Comparison of ENCODE assay signal across 8 cellular contexts in the genomic region with DNA sequence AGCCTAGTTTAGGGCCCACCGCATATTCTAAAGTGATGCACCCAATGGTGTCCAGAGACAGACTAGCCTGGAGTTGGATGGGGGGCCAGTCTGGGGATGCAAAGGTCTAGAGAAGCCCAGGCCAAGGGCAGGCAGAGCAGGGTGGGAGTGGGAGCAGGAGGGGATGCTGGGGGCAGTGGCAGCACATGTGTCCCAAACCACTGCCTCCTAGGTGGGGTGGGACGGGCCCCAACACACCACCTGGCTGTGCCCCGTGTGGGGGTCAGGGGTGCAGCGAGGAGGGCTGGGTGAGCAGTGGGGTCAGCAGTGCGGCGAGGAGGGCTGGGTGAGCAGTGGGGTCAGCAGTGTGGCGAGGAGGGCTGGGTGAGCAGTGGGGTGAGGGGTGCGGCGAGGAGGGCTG.
DNase-seq lines count a peak whose midpoint lies in the region; ATAC-seq and TF ChIP-seq lines count a peak whose summit lies in the region.
"Not testable (repeated sequence)": the region's sequence is repeated elsewhere in the genome, so short reads cannot be mapped to it uniquely, and the experiment has no call there.

No MANE protein-coding gene starts in this region.

- POLR2A ChIA-PET in activated CD4-positive, alpha-beta memory T cell treated with anti-CD3 and anti-CD28 coated beads, Interleukin-2, amount 10 ng/mL, durations not matched to agents 7 days and 5 days (lab: Charles Lee) = not testable (repeated sequence)

- H3K9me3 ChIP-seq in DND-41 (ENCODE audit: insufficient read depth, low read length, severe bottlenecking); RWPE2 (ENCODE audit: severe bottlenecking): not testable (repeated sequence)

- not testable (repeated sequence) for H3K27ac ChIP-seq in DND-41 (ENCODE audit: low read length); RWPE2 (ENCODE audit: poor library complexity, severe bottlenecking)

- H3K4me3 ChIP-seq in DND-41 (ENCODE audit: low read depth in 1 of 2, low read length in 2 of 2); RWPE2 (ENCODE audit: severe bottlenecking): not testable (repeated sequence)

- not testable (repeated sequence) for ATAC-seq in DND-41 (ENCODE audit: insufficient read depth, low read depth); RWPE2 (ENCODE audit: low read depth); Right ventricle myocardium superior (ENCODE audit: poor library complexity); natural killer cell

- intact Hi-C loops in Right ventricle myocardium superior (cut with DNase I); natural killer cell (cut with micrococcal nuclease); posterior vena cava (cut with DNase I): not testable (repeated sequence)

- H3K36me3 ChIP-seq in DND-41 (ENCODE audit: insufficient read depth, low read length); RWPE2 (ENCODE audit: low read depth): not testable (repeated sequence)

- CTCF ChIA-PET in activated CD4-positive, alpha-beta memory T cell treated with anti-CD3 and anti-CD28 coated beads, Interleukin-2, amount 10 ng/mL, durations not matched to agents 7 days and 5 days (lab: Charles Lee) = not testable (repeated sequence)

- H3K9ac ChIP-seq in DND-41 (ENCODE audit: low read depth, low read length) = not testable (repeated sequence)

- not testable (repeated sequence) for H3K4me2 ChIP-seq in DND-41 (ENCODE audit: insufficient read depth, low read length)

- H3K36me3 Mint-ChIP-seq in activated CD4-positive, alpha-beta memory T cell treated with anti-CD3 and anti-CD28 coated beads, Interleukin-2, amount 10 ng/mL, durations not matched to agents 7 days and 5 days (ENCODE audit: low read depth); natural killer cell: not testable (repeated sequence)

- H3K4me1 ChIP-seq in DND-41 (ENCODE audit: insufficient read depth, low read length); RWPE2 (ENCODE audit: insufficient read depth, poor library complexity, severe bottlenecking): not testable (repeated sequence)

- H3K27ac Mint-ChIP-seq in activated CD4-positive, alpha-beta memory T cell treated with anti-CD3 and anti-CD28 coated beads, Interleukin-2, amount 10 ng/mL, durations not matched to agents 7 days and 5 days; natural killer cell: not testable (repeated sequence)

- H3K9me3 Mint-ChIP-seq in activated CD4-positive, alpha-beta memory T cell treated with anti-CD3 and anti-CD28 coated beads, Interleukin-2, amount 10 ng/mL, durations not matched to agents 7 days and 5 days; natural killer cell: not testable (repeated sequence)

- H3K4me1 Mint-ChIP-seq in activated CD4-positive, alpha-beta memory T cell treated with anti-CD3 and anti-CD28 coated beads, Interleukin-2, amount 10 ng/mL, durations not matched to agents 7 days and 5 days; natural killer cell: not testable (repeated sequence)

- not testable (repeated sequence) for H3K79me2 ChIP-seq in DND-41 (ENCODE audit: insufficient read depth, low read length)

- H3K27me3 ChIP-seq in DND-41 (ENCODE audit: insufficient read depth, low read length, poor library complexity); RWPE2 (ENCODE audit: insufficient read depth, poor library complexity, severe bottlenecking): not testable (repeated sequence)

- H3K27me3 Mint-ChIP-seq in activated CD4-positive, alpha-beta memory T cell treated with anti-CD3 and anti-CD28 coated beads, Interleukin-2, amount 10 ng/mL, durations not matched to agents 7 days and 5 days = peaks cover 26% of the 10 kb centered on the region
- not testable (repeated sequence) for H3K27me3 Mint-ChIP-seq in natural killer cell (ENCODE audit: low read depth in 2 of 2)

- H2AFZ ChIP-seq in DND-41 (ENCODE audit: low read depth, low read length) = not testable (repeated sequence)

- not testable (repeated sequence) for H3K4me3 Mint-ChIP-seq in activated CD4-positive, alpha-beta memory T cell treated with anti-CD3 and anti-CD28 coated beads, Interleukin-2, amount 10 ng/mL, durations not matched to agents 7 days and 5 days; natural killer cell

- H4K20me1 ChIP-seq in DND-41 (ENCODE audit: insufficient read depth, low read length) = not testable (repeated sequence)

- TF ChIP-seq CTCF in DND-41 (IDR thresholded peaks at IDR 0.05; ENCODE audit: borderline replicate concordance, extremely low read depth, low read length, poor library complexity, severe bottlenecking); RWPE2 (IDR thresholded peaks at IDR 0.05; ENCODE audit: poor library complexity, severe bottlenecking); natural killer cell (IDR thresholded peaks at IDR 0.05): not testable (repeated sequence)

- DNase-seq in DND-41 (peak; percentile 1), RWPE2 (ENCODE audit: low spot score) (peak; percentile 42), activated gamma-delta T cell treated with Interleukin-2 at 50 U/mL for 16 hours (peak; percentile 1), Right ventricle myocardium superior (peak; percentile 11), natural killer cell (peak; percentile 3), posterior vena cava (ENCODE audit: low spot score) (peak; percentile 57), ureter (ENCODE audit: low spot score) (peak; percentile 30)
- DNase-seq in activated CD4-positive, alpha-beta memory T cell treated with anti-CD3 and anti-CD28 coated beads, Interleukin-2, amount 10 ng/mL, durations not matched to agents 7 days and 5 days = peak; percentile 7

Comparison
In these comparisons a context has a peak if more than half of its experiments do, and no peak if none do; other contexts are left out.
1. DNase-seq: peak in every context shown above with its lines; median percentile 57 in posterior vena cava; 42 in RWPE2; 30 in ureter; 11 in Right ventricle myocardium superior; 7 in activated CD4-positive, alpha-beta memory T cell treated with anti-CD3 and anti-CD28 coated beads, Interleukin-2, amount 10 ng/mL, durations not matched to agents 7 days and 5 days; 3 in natural killer cell; 1 in DND-41; 1 in activated gamma-delta T cell treated with Interleukin-2 at 50 U/mL for 16 hours.